In the genomic region with DNA sequence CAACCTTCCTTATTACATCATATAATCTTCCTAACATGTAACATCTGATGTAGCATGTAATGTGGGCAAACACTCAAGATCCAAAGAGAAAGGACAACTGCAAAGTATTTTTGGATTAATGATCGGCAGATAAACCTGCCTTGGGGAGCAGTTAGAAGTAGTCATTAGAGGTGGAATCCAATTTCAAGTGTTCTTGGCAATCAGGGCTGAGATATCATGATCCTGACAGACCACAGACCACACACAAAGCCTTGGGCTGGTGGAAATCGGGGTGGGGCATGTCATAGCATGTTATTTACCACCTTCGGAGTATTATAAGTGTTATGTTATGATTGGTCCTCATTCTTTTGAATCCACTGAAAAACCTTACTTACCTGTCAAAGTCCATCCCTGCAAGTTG, we compare ENCODE assay signal across 1 cellular context.
TF ChIP-seq lines count a peak whose summit lies in the region.

No MANE protein-coding gene starts in this region.

TF ChIP-seq in GM23338, 12 proteins besides CTCF, POLR2A, EP300 and RAD21 (continued from another document):
- no peak for TF ChIP-seq ZNF114 (CRISPR knock-in tag; IDR thresholded peaks at IDR 0.05)
- no peak for TF ChIP-seq EZH2phosphoT487 (IDR thresholded peaks at IDR 0.05; ENCODE audit: unreplicated experiment)
- no peak for TF ChIP-seq EZH2 (IDR thresholded peaks at IDR 0.05; ENCODE audit: low read depth, unreplicated experiment)
- TF ChIP-seq ZNF331 (CRISPR knock-in tag; IDR thresholded peaks at IDR 0.05; ENCODE audit: low read depth), result no peak
- no peak for TF ChIP-seq NANOG (IDR thresholded peaks at IDR 0.05; ENCODE audit: borderline replicate concordance)
- TF ChIP-seq ETS1 (IDR thresholded peaks at IDR 0.05), result no peak
- TF ChIP-seq, protein P1, sequence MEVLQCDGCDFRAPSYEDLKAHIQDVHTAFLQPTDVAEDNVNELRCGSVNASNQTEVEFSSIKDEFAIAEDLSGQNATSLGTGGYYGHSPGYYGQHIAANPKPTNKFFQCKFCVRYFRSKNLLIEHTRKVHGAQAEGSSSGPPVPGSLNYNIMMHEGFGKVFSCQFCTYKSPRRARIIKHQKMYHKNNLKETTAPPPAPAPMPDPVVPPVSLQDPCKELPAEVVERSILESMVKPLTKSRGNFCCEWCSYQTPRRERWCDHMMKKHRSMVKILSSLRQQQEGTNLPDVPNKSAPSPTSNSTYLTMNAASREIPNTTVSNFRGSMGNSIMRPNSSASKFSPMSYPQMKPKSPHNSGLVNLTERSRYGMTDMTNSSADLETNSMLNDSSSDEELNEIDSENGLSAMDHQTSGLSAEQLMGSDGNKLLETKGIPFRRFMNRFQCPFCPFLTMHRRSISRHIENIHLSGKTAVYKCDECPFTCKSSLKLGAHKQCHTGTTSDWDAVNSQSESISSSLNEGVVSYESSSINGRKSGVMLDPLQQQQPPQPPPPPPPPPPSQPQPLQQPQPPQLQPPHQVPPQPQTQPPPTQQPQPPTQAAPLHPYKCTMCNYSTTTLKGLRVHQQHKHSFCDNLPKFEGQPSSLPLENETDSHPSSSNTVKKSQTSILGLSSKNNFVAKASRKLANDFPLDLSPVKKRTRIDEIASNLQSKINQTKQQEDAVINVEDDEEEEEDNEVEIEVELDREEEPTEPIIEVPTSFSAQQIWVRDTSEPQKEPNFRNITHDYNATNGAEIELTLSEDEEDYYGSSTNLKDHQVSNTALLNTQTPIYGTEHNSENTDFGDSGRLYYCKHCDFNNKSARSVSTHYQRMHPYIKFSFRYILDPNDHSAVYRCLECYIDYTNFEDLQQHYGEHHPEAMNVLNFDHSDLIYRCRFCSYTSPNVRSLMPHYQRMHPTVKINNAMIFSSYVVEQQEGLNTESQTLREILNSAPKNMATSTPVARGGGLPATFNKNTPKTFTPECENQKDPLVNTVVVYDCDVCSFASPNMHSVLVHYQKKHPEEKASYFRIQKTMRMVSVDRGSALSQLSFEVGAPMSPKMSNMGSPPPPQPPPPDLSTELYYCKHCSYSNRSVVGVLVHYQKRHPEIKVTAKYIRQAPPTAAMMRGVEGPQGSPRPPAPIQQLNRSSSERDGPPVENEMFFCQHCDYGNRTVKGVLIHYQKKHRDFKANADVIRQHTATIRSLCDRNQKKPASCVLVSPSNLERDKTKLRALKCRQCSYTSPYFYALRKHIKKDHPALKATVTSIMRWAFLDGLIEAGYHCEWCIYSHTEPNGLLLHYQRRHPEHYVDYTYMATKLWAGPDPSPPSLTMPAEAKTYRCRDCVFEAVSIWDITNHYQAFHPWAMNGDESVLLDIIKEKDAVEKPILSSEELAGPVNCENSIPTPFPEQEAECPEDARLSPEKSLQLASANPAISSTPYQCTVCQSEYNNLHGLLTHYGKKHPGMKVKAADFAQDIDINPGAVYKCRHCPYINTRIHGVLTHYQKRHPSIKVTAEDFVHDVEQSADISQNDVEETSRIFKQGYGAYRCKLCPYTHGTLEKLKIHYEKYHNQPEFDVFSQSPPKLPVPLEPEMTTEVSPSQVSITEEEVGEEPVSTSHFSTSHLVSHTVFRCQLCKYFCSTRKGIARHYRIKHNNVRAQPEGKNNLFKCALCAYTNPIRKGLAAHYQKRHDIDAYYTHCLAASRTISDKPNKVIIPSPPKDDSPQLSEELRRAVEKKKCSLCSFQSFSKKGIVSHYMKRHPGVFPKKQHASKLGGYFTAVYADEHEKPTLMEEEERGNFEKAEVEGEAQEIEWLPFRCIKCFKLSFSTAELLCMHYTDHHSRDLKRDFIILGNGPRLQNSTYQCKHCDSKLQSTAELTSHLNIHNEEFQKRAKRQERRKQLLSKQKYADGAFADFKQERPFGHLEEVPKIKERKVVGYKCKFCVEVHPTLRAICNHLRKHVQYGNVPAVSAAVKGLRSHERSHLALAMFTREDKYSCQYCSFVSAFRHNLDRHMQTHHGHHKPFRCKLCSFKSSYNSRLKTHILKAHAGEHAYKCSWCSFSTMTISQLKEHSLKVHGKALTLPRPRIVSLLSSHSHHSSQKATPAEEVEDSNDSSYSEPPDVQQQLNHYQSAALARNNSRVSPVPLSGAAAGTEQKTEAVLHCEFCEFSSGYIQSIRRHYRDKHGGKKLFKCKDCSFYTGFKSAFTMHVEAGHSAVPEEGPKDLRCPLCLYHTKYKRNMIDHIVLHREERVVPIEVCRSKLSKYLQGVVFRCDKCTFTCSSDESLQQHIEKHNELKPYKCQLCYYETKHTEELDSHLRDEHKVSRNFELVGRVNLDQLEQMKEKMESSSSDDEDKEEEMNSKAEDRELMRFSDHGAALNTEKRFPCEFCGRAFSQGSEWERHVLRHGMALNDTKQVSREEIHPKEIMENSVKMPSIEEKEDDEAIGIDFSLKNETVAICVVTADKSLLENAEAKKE (CRISPR knock-in tag; IDR thresholded peaks at IDR 0.05), result no peak
